Comparison of ENCODE assay signal across 18 cellular contexts in genomic region chr2:84395819-84396218, GRCh38.
DNase-seq lines count a peak whose midpoint lies in the region; ATAC-seq and TF ChIP-seq lines count a peak whose summit lies in the region.
"Had no signal": no experiment of that assay in that cellular context is flagged by ENCODE, and none has a peak within 500 bp of the region (broad histone marks: within the 10 kb centered on the region; RNA-seq: fewer than 3 reads in every experiment).

No MANE protein-coding gene starts in this region.

- H3K4me1 Mint-ChIP-seq in activated naive CD4-positive, alpha-beta T cell treated with anti-CD3 and anti-CD28 coated beads for 36 hours (ENCODE audit: low read depth) = no peaks in the 10 kb centered on the region
- H3K4me1 Mint-ChIP-seq: activated naive CD8-positive, alpha-beta T cell treated with anti-CD3 and anti-CD28 coated beads, Interleukin-2, amount 10 ng/mL, durations not matched to agents 7 days and 5 days; naive thymus-derived CD8-positive, alpha-beta T cell had no signal

- H3K36me3 ChIP-seq in testis (ENCODE audit: low read depth, missing control alignments) = no peaks in the 10 kb centered on the region
- H3K36me3 ChIP-seq: uterus had no signal

- H3K9me3 Mint-ChIP-seq in activated naive CD4-positive, alpha-beta T cell treated with anti-CD3 and anti-CD28 coated beads for 36 hours = peaks cover 3% of the 10 kb centered on the region

- CTCF ChIA-PET in activated naive CD4-positive, alpha-beta T cell treated with anti-CD3 and anti-CD28 coated beads for 36 hours (lab: Charles Lee) = no interaction called here

- H3K9me3 ChIP-seq in testis = no peaks in the 10 kb centered on the region
- H3K9me3 ChIP-seq: SK-N-SH, uterus had no signal

- intact Hi-C loops in activated naive CD4-positive, alpha-beta T cell treated with anti-CD3 and anti-CD28 coated beads for 36 hours (cut with micrococcal nuclease) = no loop called here
- intact Hi-C loops in cardiac septum (cut with DNase I) = no loop called here
- intact Hi-C loops in testis (cut with DNase I; ENCODE audit: low total_unique reads) = no loop called here

- no peaks in the 10 kb centered on the region for H3K36me3 Mint-ChIP-seq in activated naive CD4-positive, alpha-beta T cell treated with anti-CD3 and anti-CD28 coated beads for 36 hours (ENCODE audit: low read depth)
- H3K36me3 Mint-ChIP-seq: activated naive CD8-positive, alpha-beta T cell treated with anti-CD3 and anti-CD28 coated beads, Interleukin-2, amount 10 ng/mL, durations not matched to agents 7 days and 5 days had no signal

- H3K4me1 ChIP-seq in testis = no peaks in the 10 kb centered on the region
- H3K4me1 ChIP-seq: uterus had no signal

- no peak overlapping the region for H3K27ac Mint-ChIP-seq in activated naive CD4-positive, alpha-beta T cell treated with anti-CD3 and anti-CD28 coated beads for 36 hours
- H3K27ac Mint-ChIP-seq: activated naive CD8-positive, alpha-beta T cell treated with anti-CD3 and anti-CD28 coated beads, Interleukin-2, amount 10 ng/mL, durations not matched to agents 7 days and 5 days; naive thymus-derived CD8-positive, alpha-beta T cell; progenitor cell of endocrine pancreas had no signal

- H3K27me3 Mint-ChIP-seq in activated naive CD4-positive, alpha-beta T cell treated with anti-CD3 and anti-CD28 coated beads for 36 hours (ENCODE audit: low read depth) = no peaks in the 10 kb centered on the region
- H3K27me3 Mint-ChIP-seq: progenitor cell of endocrine pancreas had no signal

- TF ChIP-seq CTCF in choroid plexus epithelial cell (conservative IDR thresholded peaks at IDR 0.05; ENCODE audit: low read depth, low read length) = no peak
- no peak for TF ChIP-seq CTCF in testis (IDR thresholded peaks at IDR 0.05)

- no peak for ATAC-seq in HG03045 (IDR thresholded peaks at IDR 0.05; ENCODE audit: unreplicated experiment)
- ATAC-seq: naive thymus-derived CD8-positive, alpha-beta T cell; Panc1 had no signal

- peak; percentile 22 for DNase-seq in activated naive CD4-positive, alpha-beta T cell treated with anti-CD3 and anti-CD28 coated beads for 36 hours
- DNase-seq in activated naive CD4-positive, alpha-beta T cell treated with anti-CD3 and anti-CD28 coated beads, Interleukin-2, amount 50 U/mL, for 16 hours = no peak
- peak; percentile 20 for DNase-seq in LHCN-M2 (ENCODE audit: low read depth)
- DNase-seq in choroid plexus epithelial cell (ENCODE audit: low read depth) = peak; percentile 26
- peak; percentile 35 for DNase-seq in skeletal muscle cell (ENCODE audit: low read depth)
- DNase-seq in cardiac septum (ENCODE audit: low spot score) = no peak
- DNase-seq in testis = no peak
- DNase-seq: activated naive CD8-positive, alpha-beta T cell treated with anti-CD3 and anti-CD28 coated beads, Interleukin-2, amount 10 ng/mL, durations not matched to agents 7 days and 5 days; cerebellar nuclear complex; GDM1; MV-4-11; naive thymus-derived CD8-positive, alpha-beta T cell; NCI-H748 treated with DMSO at 0.1 percent for 48 hours; SK-N-SH; uterus had no signal

- H3K27me3 ChIP-seq in testis = no peaks in the 10 kb centered on the region
- H3K27me3 ChIP-seq: uterus had no signal

- 68 to 70% methylated on average over 3 of the region's 3 CpGs for WGBS in testis, 2 donors

- no peak overlapping the region for H3K4me3 ChIP-seq in choroid plexus epithelial cell (ENCODE audit: low read depth, low read length)
- H3K4me3 ChIP-seq in skeletal muscle cell (ENCODE audit: low read depth, low read length) = no peak overlapping the region
- no peak overlapping the region for H3K4me3 ChIP-seq in testis
- H3K4me3 ChIP-seq: uterus had no signal

- no peak for TF ChIP-seq POLR2A in testis (IDR thresholded peaks at IDR 0.05)

- no peak overlapping the region for H3K27ac ChIP-seq in testis
- H3K27ac ChIP-seq: uterus had no signal

- H3K4me3 Mint-ChIP-seq in activated naive CD4-positive, alpha-beta T cell treated with anti-CD3 and anti-CD28 coated beads for 36 hours = no peak overlapping the region
- H3K4me3 Mint-ChIP-seq: activated naive CD8-positive, alpha-beta T cell treated with anti-CD3 and anti-CD28 coated beads, Interleukin-2, amount 10 ng/mL, durations not matched to agents 7 days and 5 days; naive thymus-derived CD8-positive, alpha-beta T cell had no signal

Comparison
In these comparisons a context has a peak if more than half of its experiments do, and no peak if none do; other contexts are left out.
1. DNase-seq: peak in activated naive CD4-positive, alpha-beta T cell treated with anti-CD3 and anti-CD28 coated beads for 36 hours (single experiment), LHCN-M2 (single experiment), choroid plexus epithelial cell (single experiment) and skeletal muscle cell (single experiment); none in activated naive CD4-positive, alpha-beta T cell treated with anti-CD3 and anti-CD28 coated beads, Interleukin-2, amount 50 U/mL, for 16 hours (single experiment), cardiac septum (single experiment) and testis (single experiment).